In genomic region chr1:212284744-212285684, GRCh38 we compare ENCODE assay signal across 8 cellular contexts. TPM values are rescaled to one million over a fixed set of nuclear protein-coding genes. Genes with fewer than 3 reads are reported as not detected.
DNase-seq lines count a peak whose midpoint lies in the region; TF ChIP-seq lines count a peak whose summit lies in the region.

PPP2R5A (plus strand) TSS chr1:212285410; CDS start chr1:212286111, 701 bp downstream.

- peaks cover 21% of the 10 kb centered on the region for H3K79me2 ChIP-seq in SK-N-SH (ENCODE audit: insufficient read depth)

- peak within 1 kb of the TSS; percentile 82 for H3K4me3 ChIP-seq in GM06990 (replicated peaks; ENCODE audit: low read depth, low read length)
- peak within 1 kb of the TSS; percentile 96 for H3K4me3 ChIP-seq in NB4 (ENCODE audit: low read depth, low read length)
- H3K4me3 ChIP-seq in SK-N-SH (ENCODE audit: low read depth in 2 of 2, low read length in 1 of 2) = peak within 1 kb of the TSS; percentile 96
- H3K4me3 ChIP-seq in testis = peak within 1 kb of the TSS; percentile 94 to 96

- H3K36me3 ChIP-seq in GM06990 (ENCODE audit: control insufficient read depth, insufficient read depth, low read length) (no peaks in the 10 kb centered on the region), SK-N-SH (replicated peaks in 1 of 2; ENCODE audit: control insufficient read depth in 1 of 2, insufficient read depth in 2 of 2, low read length in 1 of 2) (no peaks in the 10 kb centered on the region), testis (ENCODE audit: low read depth, missing control alignments) (no peaks in the 10 kb centered on the region)

- no peaks in the 10 kb centered on the region for H3K9me3 Mint-ChIP-seq in HFFc6
- no peaks in the 10 kb centered on the region for H3K9me3 Mint-ChIP-seq in activated naive CD4-positive, alpha-beta T cell treated with anti-CD3 and anti-CD28 coated beads, Interleukin-2, amount 50 U/mL, for 24 hours

- H4K20me1 ChIP-seq in SK-N-SH (ENCODE audit: insufficient read depth) = no peaks in the 10 kb centered on the region; the same call in 1 of the 2 replicates

- TF ChIP-seq RAD21 in SK-N-SH (IDR thresholded peaks at IDR 0.05; ENCODE audit: low read length) = no peak

- H3K4me1 ChIP-seq in SK-N-SH (ENCODE audit: control insufficient read depth in 1 of 2, insufficient read depth in 2 of 2, low read depth in 1 of 2, low read length in 1 of 2) = peaks cover 12 to 18% of the 10 kb centered on the region in 2 experiments; a peak in 3 of 4 replicates
- peaks cover 6% of the 10 kb centered on the region for H3K4me1 ChIP-seq in testis

- H3F3A ChIP-seq in SK-N-SH (replicated peaks; ENCODE audit: insufficient read depth) = peaks cover 20% of the 10 kb centered on the region

- no peaks in the 10 kb centered on the region for H3K36me3 Mint-ChIP-seq in HFFc6 (ENCODE audit: low read depth)
- peaks cover 2% of the 10 kb centered on the region for H3K36me3 Mint-ChIP-seq in activated naive CD4-positive, alpha-beta T cell treated with anti-CD3 and anti-CD28 coated beads, Interleukin-2, amount 50 U/mL, for 24 hours

- 2% methylated on average over 34 of the region's 92 CpGs for WGBS in SK-N-SH (ENCODE audit: low lambda C conversion rate)
- 0 to 1% methylated on average over 46 to 76 of the region's 92 CpGs for WGBS in testis, 2 donors

- peak within 1 kb of the TSS; percentile 98 for H2AFZ ChIP-seq in SK-N-SH (ENCODE audit: low read depth)

- H3K27ac Mint-ChIP-seq in HFFc6 = peak within 1 kb of the TSS; percentile 90
- H3K27ac Mint-ChIP-seq in activated naive CD4-positive, alpha-beta T cell treated with anti-CD3 and anti-CD28 coated beads, Interleukin-2, amount 50 U/mL, for 24 hours = peak within 1 kb of the TSS; percentile 100

- peak; percentile 47 for TF ChIP-seq CTCF in GM06990 (IDR thresholded peaks at IDR 0.05; ENCODE audit: insufficient read depth, low read length, poor library complexity, severe bottlenecking)
- TF ChIP-seq CTCF in HFFc6 (IDR thresholded peaks at IDR 0.05) = peak; percentile 48
- no peak for TF ChIP-seq CTCF in NB4 (IDR thresholded peaks at IDR 0.05; ENCODE audit: low read depth, low read length)
- TF ChIP-seq CTCF in SK-N-SH (IDR thresholded peaks at IDR 0.05) = peak; percentile 46
- TF ChIP-seq CTCF in testis (IDR thresholded peaks at IDR 0.05) = peak in 1 of 3 experiments; percentile 20

- no peaks in the 10 kb centered on the region for H3K9me3 ChIP-seq in SK-N-SH
- no peaks in the 10 kb centered on the region for H3K9me3 ChIP-seq in testis

- peak within 1 kb of the TSS; percentile 75 for H3K9ac ChIP-seq in SK-N-SH

- intact Hi-C loops in testis (cut with DNase I; ENCODE audit: low total_unique reads) = no loop called here

- H3K27me3 Mint-ChIP-seq in HFFc6 (ENCODE audit: insufficient read depth) = no peaks in the 10 kb centered on the region; the same call in 1 of the 2 replicates
- H3K27me3 Mint-ChIP-seq in activated naive CD4-positive, alpha-beta T cell treated with anti-CD3 and anti-CD28 coated beads, Interleukin-2, amount 50 U/mL, for 24 hours = no peaks in the 10 kb centered on the region

- CTCF ChIA-PET in SK-N-SH (lab: Yijun Ruan, JAX) = interaction anchor here (0.7 to 3.4 kb wide), 12 partner anchors 8 to 604 kb away, joined by 3 to 33 read pairs (median 4); partner anchors contain the start of genes DTL and INTS7

- H3K27me3 ChIP-seq in GM06990 (replicated peaks; ENCODE audit: control insufficient read depth, insufficient read depth, low read length) (no peaks in the 10 kb centered on the region), SK-N-SH (ENCODE audit: insufficient read depth) (no peaks in the 10 kb centered on the region), testis (no peaks in the 10 kb centered on the region)

- peak within 1 kb of the TSS; percentile 95 for H3K4me2 ChIP-seq in SK-N-SH

- H3K27ac ChIP-seq in SK-N-SH (ENCODE audit: low read depth in 2 of 2, low read length in 1 of 2) (peak within 1 kb of the TSS; percentile 77 to 89), testis (peak within 1 kb of the TSS; percentile 96 to 98)

- POLR2A ChIA-PET in SK-N-SH (lab: Yijun Ruan, JAX) = no interaction called here

- H3K4me1 Mint-ChIP-seq in HFFc6 (ENCODE audit: low read depth) = peaks cover 46% of the 10 kb centered on the region
- H3K4me1 Mint-ChIP-seq in activated naive CD4-positive, alpha-beta T cell treated with anti-CD3 and anti-CD28 coated beads, Interleukin-2, amount 50 U/mL, for 24 hours = peaks cover 48% of the 10 kb centered on the region

- H3K4me3 Mint-ChIP-seq in HFFc6 = peak within 1 kb of the TSS; percentile 92
- H3K4me3 Mint-ChIP-seq in activated naive CD4-positive, alpha-beta T cell treated with anti-CD3 and anti-CD28 coated beads, Interleukin-2, amount 50 U/mL, for 24 hours = peak within 1 kb of the TSS; percentile 100

- TF ChIP-seq POLR2A in NB4 (IDR thresholded peaks at IDR 0.05; ENCODE audit: extremely low read depth, insufficient read length) (peak; percentile 77), testis (IDR thresholded peaks at IDR 0.05) (peak; percentile 30)

- no peaks in the 10 kb centered on the region for H3K9me2 ChIP-seq in SK-N-SH

- TF ChIP-seq EP300 in SK-N-SH (IDR thresholded peaks at IDR 0.05; ENCODE audit: borderline replicate concordance in 1 of 2, low read depth in 1 of 2, low read length in 1 of 2) = peak in 1 of 2 experiments; percentile 40; a peak in 1 of 4 replicates

- peak; percentile 100 for DNase-seq in GM06990 (ENCODE audit: extremely low read depth, insufficient read length)
- peak; percentile 99 for DNase-seq in HFFc6
- peak; percentile 100 for DNase-seq in NB4 (ENCODE audit: low read depth)
- peak; percentile 98 for DNase-seq in SK-N-SH
- DNase-seq in globus pallidus (ENCODE audit: low spot score) = peak; percentile 100
- DNase-seq in occipital lobe (lab: John Stamatoyannopoulos, UW) = peak; percentile 99
- peak; percentile 99 for DNase-seq in testis

TF ChIP-seq in SK-N-SH, 30 proteins besides CTCF, POLR2A, EP300 and RAD21 (continues in another document):
- TF ChIP-seq ZBTB33 (IDR thresholded peaks at IDR 0.05; ENCODE audit: borderline replicate concordance, low read depth) (no peak), CHD2 (IDR thresholded peaks at IDR 0.05; ENCODE audit: low read length, partially characterized antibody) (peak; percentile 93), REST (IDR thresholded peaks at IDR 0.05; ENCODE audit: low read depth, low read length) (0 out of 2 replicates have a peak, but pooled peaks have one; percentile 48), TCF12 (IDR thresholded peaks at IDR 0.05) (no peak), ELF1 (IDR thresholded peaks at IDR 0.05) (no peak), TAF1 (IDR thresholded peaks at IDR 0.05; ENCODE audit: borderline replicate concordance, low read depth, low read length) (peak; percentile 87), USF2 (IDR thresholded peaks at IDR 0.05; ENCODE audit: borderline replicate concordance, low read depth, low read length) (no peak)

RNA-seq across cellular contexts. Expression of gene PPP2R5A, which starts in this region (rescaled TPM):
- 10 to 100 TPM; 15.2 to 19.5 (median 17.8) TPM for total RNA-seq in HFFc6 (2021; fragmentation: NEBNext Ultra II Directional; extraction: Animal tissue kit (Norgen Biotek cat#: 25700))
- polyA plus RNA-seq in SK-N-SH (2012; rRNA removed) (5.4 and 6.1 TPM in 2 replicates), testis (ENCODE audit: insufficient read depth, low read depth, low replicate concordance) (37.8 TPM)
- polyA plus RNA-seq in SK-N-SH (2012; cell fraction: cytosol; rRNA removed) = 7.9 and 8.7 TPM in 2 replicates
- polyA plus RNA-seq in SK-N-SH (2012; cell fraction: nucleus; rRNA removed) = 3.9 and 6.1 TPM in 2 replicates
- total RNA-seq in occipital lobe (34.5 TPM), testis (10 to 100 TPM; 19.9 to 26.9 TPM)

Comparison
In these comparisons a context has a peak if more than half of its experiments do, and no peak if none do; other contexts are left out.
1. Peak in every context shown above with its lines: DNase-seq, H3K4me3 ChIP-seq and H3K27ac ChIP-seq.